ENCODE assay signal across 20 cellular contexts in the genomic region with DNA sequence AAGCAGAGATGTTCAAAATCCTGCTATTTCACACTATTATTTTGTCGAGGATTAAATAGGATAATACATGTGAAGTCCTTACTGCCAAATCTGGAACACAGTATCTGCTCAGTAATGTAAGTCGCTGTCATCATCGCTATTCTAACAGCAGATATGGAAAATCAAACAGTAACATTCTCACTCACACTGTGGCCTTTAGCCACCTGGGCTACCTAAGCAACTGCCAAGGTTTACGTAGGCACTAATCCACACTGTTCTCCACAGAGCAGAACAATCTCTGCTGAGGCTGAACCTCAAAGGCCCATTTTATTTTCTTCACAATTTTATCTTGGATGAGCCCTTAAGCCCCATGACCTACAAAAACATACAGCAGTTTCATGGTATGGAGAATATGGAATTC. TPM values are rescaled to one million over a fixed set of nuclear protein-coding genes. Genes with fewer than 3 reads are reported as not detected.
A peak's percentile ranks its signal among the peaks of the same experiment; 100 is the strongest.
DNase-seq lines count a peak whose midpoint lies in the region; ATAC-seq and TF ChIP-seq lines count a peak whose summit lies in the region.
"Had no signal": no experiment of that assay in that cellular context is flagged by ENCODE, and none has a peak within 500 bp of the region (broad histone marks: within the 10 kb centered on the region; RNA-seq: fewer than 3 reads in every experiment).

No MANE protein-coding gene starts in this region.

- no peaks in the 10 kb centered on the region for H3K36me3 ChIP-seq in right atrium auricular region
- no peaks in the 10 kb centered on the region for H3K36me3 ChIP-seq in heart left ventricle
- no peaks in the 10 kb centered on the region for H3K36me3 ChIP-seq in lower lobe of right lung
- no peaks in the 10 kb centered on the region for H3K36me3 ChIP-seq in psoas muscle (ENCODE audit: insufficient read depth in 1 of 2, low read depth in 1 of 2)
- H3K36me3 ChIP-seq: suprapubic skin had no signal

- peak; percentile 4 for DNase-seq in right atrium auricular region (ENCODE audit: low spot score)
- DNase-seq in heart left ventricle: no peak
- DNase-seq in activated B cell treated with CpG ODN at 0.5 μM for 24 hours: no peak
- no peak for DNase-seq in lower lobe of right lung
- DNase-seq in GM10248 (ENCODE audit: extremely low spot score): no peak
- DNase-seq in ecto neural progenitor cell (ENCODE audit: low spot score): no peak
- no peak for DNase-seq in psoas muscle
- DNase-seq: activated T-cell treated with anti-CD3 and anti-CD28 coated beads for 4 hours, anterior cingulate cortex, GM23248, islet precursor cell, NCI-H1105 treated with DMSO at 0.1 percent for 48 hours, NCI-H2029 treated with DMSO at 0.1 percent for 48 hours, NCI-H2227 treated with DMSO at 0.1 percent for 48 hours, NCI-H69, small intestine had no signal

- H3K27me3 ChIP-seq in right atrium auricular region (no peaks in the 10 kb centered on the region), heart left ventricle (no peaks in the 10 kb centered on the region), lower lobe of right lung (ENCODE audit: low read depth) (no peaks in the 10 kb centered on the region), psoas muscle (ENCODE audit: insufficient read depth in 3 of 3, low read length in 2 of 3) (no peaks in the 10 kb centered on the region)
- H3K27me3 ChIP-seq: suprapubic skin had no signal

- TF ChIP-seq POLR2A in heart left ventricle (IDR thresholded peaks at IDR 0.05): no peak

- peak overlapping the region; percentile 12 for H3K27ac Mint-ChIP-seq in activated B cell treated with CpG ODN at 0.5 μM for 24 hours

- H3K4me3 Mint-ChIP-seq in activated B cell treated with CpG ODN at 0.5 μM for 24 hours: no peak overlapping the region
- H3K4me3 Mint-ChIP-seq: T-helper 2 cell treated with Interferon-gamma antibody and Interleukin-4, amounts not matched to agents 5 μg/mL and 100 μg/mL, for 36 hours had no signal

- peaks cover 53% of the 10 kb centered on the region for H3K4me1 Mint-ChIP-seq in activated B cell treated with CpG ODN at 0.5 μM for 24 hours

- no peak for TF ChIP-seq CTCF in right atrium auricular region (IDR thresholded peaks at IDR 0.05)
- no peak for TF ChIP-seq CTCF in heart left ventricle (IDR thresholded peaks at IDR 0.05)
- no peak for TF ChIP-seq CTCF in activated B cell treated with CpG ODN at 0.5 μM for 24 hours (IDR thresholded peaks at IDR 0.05)
- TF ChIP-seq CTCF in lower lobe of right lung (IDR thresholded peaks at IDR 0.05): no peak
- TF ChIP-seq CTCF in GM10248 (IDR thresholded peaks at IDR 0.05; ENCODE audit: control extremely low read depth, extremely low read depth, low read depth, missing control alignments): no peak
- no peak for TF ChIP-seq CTCF in psoas muscle (IDR thresholded peaks at IDR 0.05)

- no peaks in the 10 kb centered on the region for H3K27me3 Mint-ChIP-seq in activated B cell treated with CpG ODN at 0.5 μM for 24 hours

- intact Hi-C loops in heart left ventricle (cut with DNase I) (no loop called here), activated B cell treated with CpG ODN at 0.5 μM for 24 hours (cut with micrococcal nuclease) (no loop called here), lower lobe of right lung (cut with DNase I) (no loop called here), psoas muscle (cut with DNase I) (no loop called here)

- WGBS in heart left ventricle, 4 donors: 82 to 83% (median 83%) methylated on average over 4 of the region's 4 CpGs
- 41 to 68% (median 46%) methylated on average over 4 of the region's 4 CpGs for WGBS in psoas muscle, 3 donors

- H3K4me3 ChIP-seq in right atrium auricular region: no peak overlapping the region
- no peak overlapping the region for H3K4me3 ChIP-seq in heart left ventricle
- H3K4me3 ChIP-seq in lower lobe of right lung: no peak overlapping the region
- no peak overlapping the region for H3K4me3 ChIP-seq in psoas muscle
- H3K4me3 ChIP-seq: GM23248, suprapubic skin had no signal

- H3K27ac ChIP-seq in right atrium auricular region (no peak overlapping the region), heart left ventricle (peak overlapping the region in 1 of 12 donors; percentile 88), lower lobe of right lung (peak overlapping the region; percentile 66), psoas muscle (no peak overlapping the region)
- H3K27ac ChIP-seq: suprapubic skin, VCaP had no signal

- peaks cover under 1% of the 10 kb centered on the region for H3K36me3 Mint-ChIP-seq in activated B cell treated with CpG ODN at 0.5 μM for 24 hours (ENCODE audit: low read depth)

- CTCF ChIA-PET in activated B cell treated with CpG ODN at 0.5 μM for 24 hours (lab: Charles Lee) (interaction anchor here (0.8 to 1.7 kb wide), 4 partner anchors 11 to 26 kb away, joined by 3 to 7 read pairs (median 3); no protein-coding TSS in a partner anchor), GM10248 (lab: Yijun Ruan, JAX) (interaction anchor here (1.2 to 11.7 kb wide), 2 partner anchors 20 to 26 kb away, joined by 4 to 112 read pairs; no protein-coding TSS in a partner anchor)

- H3K9me3 ChIP-seq in right atrium auricular region: no peaks in the 10 kb centered on the region
- H3K9me3 ChIP-seq in heart left ventricle: no peaks in the 10 kb centered on the region
- H3K9me3 ChIP-seq in lower lobe of right lung: no peaks in the 10 kb centered on the region
- no peaks in the 10 kb centered on the region for H3K9me3 ChIP-seq in psoas muscle
- H3K9me3 ChIP-seq: suprapubic skin had no signal

- peaks cover 0 to 29% of the 10 kb centered on the region in 2 donors for H3K4me1 ChIP-seq in right atrium auricular region
- H3K4me1 ChIP-seq in heart left ventricle: peaks cover 0 to 68% (median 18%) of the 10 kb centered on the region in 12 donors
- H3K4me1 ChIP-seq in lower lobe of right lung: peaks cover 42% of the 10 kb centered on the region
- peaks cover 3% of the 10 kb centered on the region for H3K4me1 ChIP-seq in psoas muscle

- POLR2A ChIA-PET in activated B cell treated with CpG ODN at 0.5 μM for 24 hours (lab: Charles Lee) (interaction anchor here (0.9 to 1.9 kb wide), 3 partner anchors 11 to 46 kb away, joined by 3 to 21 read pairs (median 4); partner anchors contain the start of gene TRABD2A), GM10248 (lab: Yijun Ruan, JAX) (no interaction called here)

- no peak for ATAC-seq in heart left ventricle
- ATAC-seq in activated B cell treated with CpG ODN at 0.5 μM for 24 hours (ENCODE audit: low read depth): no peak
- ATAC-seq in lower lobe of right lung: no peak
- ATAC-seq in psoas muscle: no peak
- ATAC-seq: SK-N-SH treated with all-trans-retinoic acid at 6 μM for 48 hours had no signal

- H3K9me3 Mint-ChIP-seq in activated B cell treated with CpG ODN at 0.5 μM for 24 hours: no peaks in the 10 kb centered on the region

RNA-seq across cellular contexts. Expression of gene TMSB10, which starts 5.8 kb away (rescaled TPM):
- total RNA-seq in right atrium auricular region (1,000 to 10,000 TPM; 1,113 to 1,769 TPM), heart left ventricle (1,000 to 10,000 TPM in 3 of 9 donors, 100 to 1,000 TPM in 6; 288 to 3,094 (median 492) TPM), activated B cell treated with CpG ODN at 0.5 μM for 24 hours (925 and 1,069 TPM in 2 replicates), lower lobe of right lung (1,739 TPM), psoas muscle (100 to 1,000 TPM; 181 to 306 (median 239) TPM)
- polyA plus RNA-seq in heart left ventricle (1,000 to 10,000 TPM in 1 of 2 donors, 100 to 1,000 TPM in 1; 893 to 1,015 TPM), psoas muscle (100 to 1,000 TPM; 223 to 849 (median 317) TPM)

RNA-seq across cellular contexts. Expression of gene TRABD2A, which starts 18.8 kb away (rescaled TPM):
- total RNA-seq in right atrium auricular region: 1 to 10 TPM; 1.2 to 1.7 TPM
- total RNA-seq in heart left ventricle: 1 to 10 TPM in 4 of 9 donors, under 1 TPM in 4, not detected in 1; 0.42 to 3.9 (median 1.2) TPM
- 1 to 10 TPM in 1 of 2 donors, under 1 TPM in 1; 0.85 to 1.1 TPM for polyA plus RNA-seq in heart left ventricle
- 3.4 and 4.5 TPM in 2 replicates for total RNA-seq in activated B cell treated with CpG ODN at 0.5 μM for 24 hours
- 5.4 TPM for total RNA-seq in lower lobe of right lung
- total RNA-seq in psoas muscle: under 1 TPM; 0.32 to 0.74 (median 0.47) TPM
- under 1 TPM; 0.27 to 0.47 (median 0.35) TPM for polyA plus RNA-seq in psoas muscle
